ENCODE assay signal across 10 cellular contexts in the genomic region with DNA sequence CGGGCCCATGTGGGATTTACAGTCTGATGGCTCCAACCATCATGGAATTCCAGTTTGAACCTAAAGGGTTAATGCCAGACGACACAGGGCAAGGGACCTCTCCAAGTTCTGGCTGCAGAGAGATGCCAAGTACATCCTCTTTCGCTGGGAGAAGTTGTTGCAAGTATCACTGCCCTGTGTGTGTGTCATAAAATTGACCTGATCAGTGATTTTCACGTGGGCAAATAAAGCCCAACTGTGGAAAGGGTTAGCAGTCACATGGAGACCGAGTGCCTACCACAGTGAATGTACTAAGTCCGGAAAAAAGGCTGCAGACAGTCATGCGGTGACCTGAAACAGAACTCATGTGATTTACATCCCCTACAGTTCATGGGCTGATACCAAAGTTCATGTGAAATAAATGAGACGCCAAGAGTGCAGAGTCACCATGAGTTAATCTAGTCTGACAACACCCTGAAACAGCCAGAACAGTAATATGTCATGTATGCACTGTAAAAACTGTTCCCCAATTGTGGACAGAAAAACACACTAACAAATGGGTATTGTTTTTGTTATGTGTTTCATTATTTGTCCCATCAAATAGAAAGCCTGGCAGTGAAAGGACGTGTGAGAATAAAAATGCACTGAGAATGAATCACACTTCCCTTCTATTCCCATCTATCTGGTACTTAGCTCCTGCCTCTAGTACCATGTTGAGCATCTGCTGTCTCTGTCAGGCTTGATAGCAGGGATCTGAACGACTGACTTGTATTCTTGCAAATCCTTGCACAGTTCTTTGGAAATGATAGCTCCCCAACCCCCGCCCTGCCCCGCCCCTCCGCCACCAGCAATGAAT.
DNase-seq lines count a peak whose midpoint lies in the region; ATAC-seq and TF ChIP-seq lines count a peak whose summit lies in the region.
"Had no signal": no experiment of that assay in that cellular context is flagged by ENCODE, and none has a peak within 500 bp of the region (broad histone marks: within the 10 kb centered on the region; RNA-seq: fewer than 3 reads in every experiment).

No MANE protein-coding gene starts in this region.

- H3K4me3 ChIP-seq in Panc1 (ENCODE audit: low read depth in 2 of 2, low read length in 2 of 2) (no peak overlapping the region), fibroblast of mammary gland (ENCODE audit: control insufficient read depth, low read depth, low read length) (no peak overlapping the region), osteoblast (ENCODE audit: insufficient read depth, low read length) (no peak overlapping the region)

- H3K4me2 ChIP-seq in osteoblast (ENCODE audit: insufficient read depth, low read length), result no peak overlapping the region

- no peaks in the 10 kb centered on the region for H4K20me1 ChIP-seq in osteoblast (ENCODE audit: insufficient read depth, low read length)

- TF ChIP-seq CTCF in Panc1 (IDR thresholded peaks at IDR 0.05), result no peak
- TF ChIP-seq CTCF in fibroblast of mammary gland (conservative IDR thresholded peaks at IDR 0.05; ENCODE audit: control insufficient read depth, insufficient read depth, low read depth, low read length), result no peak
- no peak for TF ChIP-seq CTCF in osteoblast (IDR thresholded peaks at IDR 0.05; ENCODE audit: extremely low read depth, low read depth, low read length)

- POLR2A ChIA-PET in Panc1 (lab: Charles Lee), result no interaction called here

- H3K27ac ChIP-seq in Panc1 (ENCODE audit: low read length), result peak overlapping the region; percentile 63
- peak overlapping the region; percentile 98 for H3K27ac ChIP-seq in osteoblast (ENCODE audit: low read depth, low read length)

- CTCF ChIA-PET in Panc1 (lab: Charles Lee), result no interaction called here

- in situ Hi-C loops in Panc1 (cut with HindIII; ENCODE audit: low pct_unique_long_range_greater_than_20kb, low sequenced_read_pairs), result no loop called here

- H3K36me3 ChIP-seq in Panc1 (ENCODE audit: control insufficient read depth, insufficient read depth, low read length), result no peaks in the 10 kb centered on the region
- no peaks in the 10 kb centered on the region for H3K36me3 ChIP-seq in osteoblast (ENCODE audit: insufficient read depth, low read length)

- no peaks in the 10 kb centered on the region for H3K27me3 ChIP-seq in Panc1 (ENCODE audit: control insufficient read depth, insufficient read depth, low read length)
- H3K27me3 ChIP-seq in osteoblast (ENCODE audit: insufficient read depth, low read length), result no peaks in the 10 kb centered on the region

- peak; percentile 76 for ATAC-seq in Panc1
- ATAC-seq in GM19328 (IDR thresholded peaks at IDR 0.05; ENCODE audit: unreplicated experiment), result no peak
- ATAC-seq in GM19035 (IDR thresholded peaks at IDR 0.05; ENCODE audit: unreplicated experiment), result no peak
- no peak for ATAC-seq in GM19397 (IDR thresholded peaks at IDR 0.05; ENCODE audit: unreplicated experiment)

- intact Hi-C loops in Panc1 (cut with micrococcal nuclease; ENCODE audit: unreplicated experiment), result no loop called here

- H2AFZ ChIP-seq in osteoblast (ENCODE audit: low read length), result peak overlapping the region; percentile 15

- H3K9me3 ChIP-seq in Panc1 (ENCODE audit: control insufficient read depth, insufficient read depth, low read depth, low read length) (peaks cover 3% of the 10 kb centered on the region; the same call in 1 of the 2 replicates), osteoblast (ENCODE audit: low read depth, low read length) (no peaks in the 10 kb centered on the region)

- peak; percentile 73 for DNase-seq in Ammon's horn (ENCODE audit: low spot score)
- no peak for DNase-seq in Panc1 (ENCODE audit: low read depth, low spot score)
- peak; percentile 99 for DNase-seq in fibroblast of mammary gland (ENCODE audit: low read depth)
- DNase-seq in osteoblast (ENCODE audit: insufficient read length, low spot score, missing footprints), result peak; percentile 52
- DNase-seq in iPS-NIHi11 (ENCODE audit: low spot score), result no peak
- DNase-seq: DMS153, T-helper 9 cell had no signal

- no TSS peak for BruUV-seq in Panc1 (replicated peaks; lab: Mats Ljungman, UMichigan)

- no peaks in the 10 kb centered on the region for H3K79me2 ChIP-seq in osteoblast (ENCODE audit: insufficient read depth, low read length)

- H3K4me1 ChIP-seq in Panc1 (ENCODE audit: control insufficient read depth, insufficient read depth, low read length) (peaks cover 15% of the 10 kb centered on the region), osteoblast (ENCODE audit: insufficient read depth, low read length) (peaks cover 33% of the 10 kb centered on the region)

Comparison
In these comparisons a context has a peak if more than half of its experiments do, and no peak if none do; other contexts are left out.
1. DNase-seq: peak in Ammon's horn (single experiment), fibroblast of mammary gland (single experiment) and osteoblast (single experiment); none in Panc1 (single experiment) and iPS-NIHi11 (single experiment).